11 cellular contexts compared by ENCODE assay signal in genomic region chr5:126065061-126065460, GRCh38.
"Had no signal": no experiment of that assay in that cellular context is flagged by ENCODE, and none has a peak within 500 bp of the region (broad histone marks: within the 10 kb centered on the region; RNA-seq: fewer than 3 reads in every experiment).

No MANE protein-coding gene starts in this region.

- DNase-seq: GM23248, GOT3, H7, H9, HCEC 1CT, HFFc6 had no signal

- H2AFZ ChIP-seq: GM23248, GM23338 had no signal

- H3K36me3 ChIP-seq: HAP-1 had no signal

- H3K4me1 ChIP-seq: HAP-1 had no signal

- ATAC-seq: GM23338, HCT116 had no signal

- H3K4me3 ChIP-seq: GM23248, GM23338, HAP-1 had no signal

- H3K9ac ChIP-seq: GM23248 had no signal

- H3K9me3 ChIP-seq: HAP-1 had no signal

- H3K27ac ChIP-seq: GM23248 had no signal

- FAIRE-seq: H1, H54 had no signal

- H3K4me2 ChIP-seq: GM23338 had no signal
